In genomic region chr3:170083343-170083742, GRCh38 we compare ENCODE assay signal across 18 cellular contexts. TPM values are rescaled to one million over a fixed set of nuclear protein-coding genes. Genes with fewer than 3 reads are reported as not detected.
DNase-seq lines count a peak whose midpoint lies in the region; ATAC-seq and TF ChIP-seq lines count a peak whose summit lies in the region.
"Had no signal": no experiment of that assay in that cellular context is flagged by ENCODE, and none has a peak within 500 bp of the region (broad histone marks: within the 10 kb centered on the region; RNA-seq: fewer than 3 reads in every experiment).

No MANE protein-coding gene starts in this region.

- no peak overlapping the region for H3K4me3 Mint-ChIP-seq in naive thymus-derived CD4-positive, alpha-beta T cell
- H3K4me3 Mint-ChIP-seq: CD8-positive, alpha-beta memory T cell; HFFc6 had no signal

- peaks cover 0 to 3% (median 0%) of the 10 kb centered on the region in 11 donors for H3K9me3 Mint-ChIP-seq in naive thymus-derived CD4-positive, alpha-beta T cell
- H3K9me3 Mint-ChIP-seq: CD8-positive, alpha-beta memory T cell; HFFc6 had no signal

- ATAC-seq in heart right ventricle = no peak
- ATAC-seq in GM18502 (IDR thresholded peaks at IDR 0.05; ENCODE audit: poor library complexity, unreplicated experiment) = peak; percentile 54
- no peak for ATAC-seq in naive thymus-derived CD4-positive, alpha-beta T cell
- no peak for ATAC-seq in sciatic nerve
- ATAC-seq: HepG2 had no signal

- H3K9me3 ChIP-seq in cardiac muscle cell (ENCODE audit: low read depth) = no peaks in the 10 kb centered on the region
- no peaks in the 10 kb centered on the region for H3K9me3 ChIP-seq in heart right ventricle
- H3K9me3 ChIP-seq in naive thymus-derived CD4-positive, alpha-beta T cell (ENCODE audit: control insufficient read depth in 2 of 3, low read length in 3 of 3) = no peaks in the 10 kb centered on the region
- H3K9me3 ChIP-seq: BE2C, Caco-2 had no signal

- H3K36me3 ChIP-seq in cardiac muscle cell (peaks cover 10% of the 10 kb centered on the region), heart right ventricle (peaks cover 0 to 68% (median 4%) of the 10 kb centered on the region in 9 donors)
- H3K36me3 ChIP-seq in naive thymus-derived CD4-positive, alpha-beta T cell (ENCODE audit: control insufficient read depth in 2 of 3, insufficient read depth in 3 of 3, low read length in 3 of 3) = peaks cover 0 to 26% (median 23%) of the 10 kb centered on the region in 3 experiments

- H3K36me3 Mint-ChIP-seq in naive thymus-derived CD4-positive, alpha-beta T cell = peaks cover 4 to 47% (median 15%) of the 10 kb centered on the region in 5 donors

- 92 to 97% methylated on average over 1 of the region's 1 CpG for WGBS in heart right ventricle, 2 donors

- peaks cover 0 to 15% (median 7%) of the 10 kb centered on the region in 7 donors for H3K4me1 Mint-ChIP-seq in naive thymus-derived CD4-positive, alpha-beta T cell
- H3K4me1 Mint-ChIP-seq: CD8-positive, alpha-beta memory T cell had no signal

- intact Hi-C loops in heart right ventricle (cut with DNase I) = no loop called here
- intact Hi-C loops in naive thymus-derived CD4-positive, alpha-beta T cell (cut with micrococcal nuclease) = no loop called here
- intact Hi-C loops in sciatic nerve (cut with DNase I) = no loop called here

- H3K4me3 ChIP-seq in cardiac muscle cell (no peak overlapping the region), heart right ventricle (no peak overlapping the region)
- no peak overlapping the region for H3K4me3 ChIP-seq in naive thymus-derived CD4-positive, alpha-beta T cell (ENCODE audit: low read length)

- H3K4me1 ChIP-seq in cardiac muscle cell (ENCODE audit: low read depth) (peaks cover 8% of the 10 kb centered on the region), heart right ventricle (peaks cover 0 to 9% (median 0%) of the 10 kb centered on the region in 9 donors)
- no peaks in the 10 kb centered on the region for H3K4me1 ChIP-seq in naive thymus-derived CD4-positive, alpha-beta T cell (ENCODE audit: control insufficient read depth in 2 of 2, insufficient read depth in 2 of 2, low read length in 2 of 2)

- no peaks in the 10 kb centered on the region for H3K27me3 ChIP-seq in cardiac muscle cell
- H3K27me3 ChIP-seq in heart right ventricle = no peaks in the 10 kb centered on the region
- H3K27me3 ChIP-seq in naive thymus-derived CD4-positive, alpha-beta T cell (ENCODE audit: control insufficient read depth in 2 of 2, insufficient read depth in 2 of 2, low read length in 2 of 2) = no peaks in the 10 kb centered on the region
- H3K27me3 ChIP-seq: BE2C had no signal

- no peak for TF ChIP-seq CTCF in cardiac muscle cell (IDR thresholded peaks at IDR 0.05; ENCODE audit: low read depth, low read length)
- TF ChIP-seq CTCF in heart right ventricle (IDR thresholded peaks at IDR 0.05) = no peak
- TF ChIP-seq CTCF in VCaP (conservative IDR thresholded peaks at IDR 0.05) = no peak

- CTCF ChIA-PET in naive thymus-derived CD4-positive, alpha-beta T cell (lab: Charles Lee) = no interaction called here

- peak overlapping the region in 7 of 9 donors; percentile 5 to 76 (median 37) for H3K27ac Mint-ChIP-seq in naive thymus-derived CD4-positive, alpha-beta T cell
- H3K27ac Mint-ChIP-seq: HFFc6 had no signal

- no peaks in the 10 kb centered on the region for H3K27me3 Mint-ChIP-seq in naive thymus-derived CD4-positive, alpha-beta T cell
- H3K27me3 Mint-ChIP-seq: CD8-positive, alpha-beta memory T cell had no signal

- POLR2A ChIA-PET in naive thymus-derived CD4-positive, alpha-beta T cell (lab: Charles Lee) = no interaction called here

- H3K27ac ChIP-seq in cardiac muscle cell (peak overlapping the region; percentile 42), heart right ventricle (no peak overlapping the region), VCaP (0 out of 2 replicates have a peak overlapping the region, but pooled peaks have one; percentile 91)
- no peak overlapping the region for H3K27ac ChIP-seq in naive thymus-derived CD4-positive, alpha-beta T cell (ENCODE audit: low read depth, low read length)
- H3K27ac ChIP-seq: C4-2B had no signal

- DNase-seq in cardiac muscle cell (ENCODE audit: low read depth in 1 of 2, low spot score in 1 of 2) = no peak
- no peak for DNase-seq in heart right ventricle
- no peak for DNase-seq in naive thymus-derived CD4-positive, alpha-beta T cell
- DNase-seq in mucosa of gallbladder (ENCODE audit: low spot score) = no peak
- DNase-seq in sciatic nerve (ENCODE audit: low spot score) = no peak
- no peak for DNase-seq in HK-2 (ENCODE audit: unreplicated experiment)
- DNase-seq: ACHN; BE2C; Caco-2; CD8-positive, alpha-beta memory T cell; DMS53; GF-D8; HCEC 1CT; HFFc6 had no signal

RNA-seq across cellular contexts. Expression of gene GPR160, which starts 45.5 kb away (rescaled TPM):
- total RNA-seq in cardiac muscle cell = 0.53 TPM in 1 of 2 replicates, not detected in the other
- polyA plus RNA-seq in cardiac muscle cell = 2.2 and 2.6 TPM in 2 replicates
- total RNA-seq in heart right ventricle = 1 to 10 TPM in 3 of 10 donors, under 1 TPM in 7; 0.22 to 1.9 (median 0.79) TPM
- polyA plus RNA-seq in heart right ventricle = 1 to 10 TPM; 1.0 to 1.2 TPM
- 10 to 100 TPM in 2 of 5 experiments, 1 to 10 TPM in 3; 6.1 to 44.3 (median 8.7) TPM for total RNA-seq in naive thymus-derived CD4-positive, alpha-beta T cell
- 10 to 100 TPM; 17.1 to 22.8 TPM for polyA plus RNA-seq in naive thymus-derived CD4-positive, alpha-beta T cell
- total RNA-seq in mucosa of gallbladder = 36.3 TPM
- 5.4 TPM for total RNA-seq in sciatic nerve

Comparison
In these comparisons a context has a peak if more than half of its experiments do, and no peak if none do; other contexts are left out.
1. H3K27ac ChIP-seq: peak in cardiac muscle cell (single experiment) and VCaP (single experiment); none in heart right ventricle (0 of 10) and naive thymus-derived CD4-positive, alpha-beta T cell (single experiment).